In genomic region chr1:22830131-22830566, GRCh38 we compare ENCODE assay signal across 13 cellular contexts.
A peak's percentile ranks its signal among the peaks of the same experiment; 100 is the strongest.
DNase-seq lines count a peak whose midpoint lies in the region; ATAC-seq and TF ChIP-seq lines count a peak whose summit lies in the region.
"Had no signal": no experiment of that assay in that cellular context is flagged by ENCODE, and none has a peak within 500 bp of the region (broad histone marks: within the 10 kb centered on the region; RNA-seq: fewer than 3 reads in every experiment).

No MANE protein-coding gene starts in this region.

- H3K9ac ChIP-seq in endodermal cell (ENCODE audit: extremely low read depth, low read length, poor library complexity, severe bottlenecking): no peak overlapping the region
- no peak overlapping the region for H3K9ac ChIP-seq in mesenchymal stem cell (ENCODE audit: low read length)
- H3K9ac ChIP-seq: BLaER1 treated with 17β-estradiol and CSF1 and Interleukin-3, amounts not matched to agents 10 nM and 100 nM had no signal

- H3K9me3 ChIP-seq in endodermal cell (ENCODE audit: control insufficient read depth, low read length) (no peaks in the 10 kb centered on the region), mesenchymal stem cell (ENCODE audit: control insufficient read depth, low read length) (no peaks in the 10 kb centered on the region), thyroid gland (no peaks in the 10 kb centered on the region), right cardiac atrium (ENCODE audit: control insufficient read depth, low read length) (no peaks in the 10 kb centered on the region)
- H3K9me3 ChIP-seq: BLaER1 treated with 17β-estradiol and CSF1 and Interleukin-3, amounts not matched to agents 10 nM and 100 nM; prostate gland had no signal

- no peak overlapping the region for H3K4me2 ChIP-seq in mesenchymal stem cell (ENCODE audit: low read length, poor library complexity, severe bottlenecking)

- no peak overlapping the region for H2AFZ ChIP-seq in mesenchymal stem cell (ENCODE audit: low read depth, low read length)

- TF ChIP-seq POLR2A in thyroid gland (IDR thresholded peaks at IDR 0.05): peak in 1 of 2 donors; percentile 39

- H2AK5ac ChIP-seq in mesenchymal stem cell (ENCODE audit: low read length, severe bottlenecking): no peak overlapping the region

- H3K79me1 ChIP-seq in mesenchymal stem cell (replicated peaks; ENCODE audit: low read length, poor library complexity, severe bottlenecking): peaks cover 20% of the 10 kb centered on the region

- H3K36me3 ChIP-seq in endodermal cell (ENCODE audit: control insufficient read depth, insufficient read depth, low read length) (no peaks in the 10 kb centered on the region), mesenchymal stem cell (ENCODE audit: control insufficient read depth in 1 of 2, insufficient read depth in 2 of 2, low read depth in 1 of 2, low read length in 2 of 2) (peaks cover 0 to 2% of the 10 kb centered on the region in 2 experiments), thyroid gland (no peaks in the 10 kb centered on the region)
- H3K36me3 ChIP-seq: BLaER1 treated with 17β-estradiol and CSF1 and Interleukin-3, amounts not matched to agents 10 nM and 100 nM; prostate gland had no signal

- H3K4me3 ChIP-seq in endodermal cell (ENCODE audit: low read length) (no peak overlapping the region), mesenchymal stem cell (ENCODE audit: insufficient read depth in 1 of 2, low read depth in 1 of 2, low read length in 2 of 2) (no peak overlapping the region), thyroid gland (replicated peaks in 1 of 3) (no peak overlapping the region), right cardiac atrium (ENCODE audit: low read length) (no peak overlapping the region)
- H3K4me3 ChIP-seq: BLaER1 treated with 17β-estradiol and CSF1 and Interleukin-3, amounts not matched to agents 10 nM and 100 nM; prostate gland had no signal

- H4K91ac ChIP-seq in mesenchymal stem cell (ENCODE audit: low read length): no peak overlapping the region

- no peak overlapping the region for H3K14ac ChIP-seq in mesenchymal stem cell (ENCODE audit: low read length in 2 of 2)

- peak overlapping the region; percentile 98 for H3K27ac ChIP-seq in RWPE1
- no peak overlapping the region for H3K27ac ChIP-seq in endodermal cell (ENCODE audit: low read depth, low read length)
- no peak overlapping the region for H3K27ac ChIP-seq in mesenchymal stem cell (ENCODE audit: low read length, poor library complexity, severe bottlenecking)
- peak overlapping the region; percentile 92 to 98 (median 95) for H3K27ac ChIP-seq in thyroid gland
- H3K27ac ChIP-seq in right cardiac atrium (ENCODE audit: low read length): no peak overlapping the region
- H3K27ac ChIP-seq: BLaER1 treated with 17β-estradiol and CSF1 and Interleukin-3, amounts not matched to agents 10 nM and 100 nM; prostate gland had no signal

- peaks cover 35% of the 10 kb centered on the region for H3K4me1 Mint-ChIP-seq in endodermal cell

- no peak for TF ChIP-seq CTCF in RWPE1 (conservative IDR thresholded peaks at IDR 0.05; ENCODE audit: low read depth)
- peak; percentile 44 for TF ChIP-seq CTCF in endodermal cell (conservative IDR thresholded peaks at IDR 0.05)
- peak in 2 of 6 experiments; percentile 12 to 19 for TF ChIP-seq CTCF in thyroid gland (IDR thresholded peaks at IDR 0.05)

- no peak overlapping the region for H3K4ac ChIP-seq in mesenchymal stem cell (ENCODE audit: low read depth in 1 of 2, low read length in 2 of 2)

- no peak overlapping the region for H3K27ac Mint-ChIP-seq in endodermal cell
- H3K27ac Mint-ChIP-seq: activated T-helper 1 cell treated with anti-CD3 and anti-CD28 coated beads, Interleukin-12 subunit alpha, Interleukin-12 subunit beta, Interleukin-2, Interleukin-4 antibody, amounts not matched to agents 30 ng/mL and 10 ng/mL and 1 ng/mL, durations not matched to agents 14 hours and 24 hours and 36 hours had no signal

- H2BK15ac ChIP-seq in mesenchymal stem cell (ENCODE audit: low read depth, poor library complexity, severe bottlenecking): no peak overlapping the region

- H3K27me3 Mint-ChIP-seq in endodermal cell (ENCODE audit: insufficient read depth): peaks cover 2% of the 10 kb centered on the region

- H3K36me3 Mint-ChIP-seq in endodermal cell (ENCODE audit: low read depth): no peaks in the 10 kb centered on the region

- DNase-seq in RWPE1 (ENCODE audit: low spot score) (peak; percentile 54), endodermal cell (no peak), mesenchymal stem cell (no peak), thyroid gland (peak; percentile 79), right cardiac atrium (no peak), NCI-H146 treated with DMSO at 0.1 percent for 48 hours (lab: John Stamatoyannopoulos, UW; ENCODE audit: unreplicated experiment) (no peak)
- DNase-seq: activated CD4-positive, alpha-beta T cell treated with anti-CD3 and anti-CD28 coated beads, Interleukin-2, amount 50 U/mL, for 48 hours; left cardiac atrium; NCI-H1105 treated with DMSO at 0.1 percent for 48 hours had no signal

- CTCF ChIA-PET in RWPE1 (lab: Yijun Ruan, JAX): no interaction called here

- no peaks in the 10 kb centered on the region for H3K9me3 Mint-ChIP-seq in endodermal cell
- H3K9me3 Mint-ChIP-seq: activated T-helper 1 cell treated with anti-CD3 and anti-CD28 coated beads, Interleukin-12 subunit alpha, Interleukin-12 subunit beta, Interleukin-2, Interleukin-4 antibody, amounts not matched to agents 30 ng/mL and 10 ng/mL and 1 ng/mL, durations not matched to agents 14 hours and 24 hours and 36 hours had no signal

- H2BK12ac ChIP-seq in mesenchymal stem cell (ENCODE audit: low read length in 2 of 2): no peak overlapping the region

- H4K8ac ChIP-seq in mesenchymal stem cell (ENCODE audit: low read length): no peak overlapping the region

- no peak overlapping the region for H2BK5ac ChIP-seq in mesenchymal stem cell (ENCODE audit: low read depth, low read length, poor library complexity, severe bottlenecking)

- H3K23ac ChIP-seq in mesenchymal stem cell (ENCODE audit: low read length in 2 of 2): no peak overlapping the region

- H3K27me3 ChIP-seq in endodermal cell (ENCODE audit: control insufficient read depth, insufficient read depth, low read length, poor library complexity, severe bottlenecking): no peaks in the 10 kb centered on the region
- peaks cover 0 to 4% of the 10 kb centered on the region in 2 experiments for H3K27me3 ChIP-seq in mesenchymal stem cell (ENCODE audit: control insufficient read depth in 1 of 2, insufficient read depth in 1 of 2, low read length in 2 of 2)
- no peaks in the 10 kb centered on the region for H3K27me3 ChIP-seq in thyroid gland
- no peaks in the 10 kb centered on the region for H3K27me3 ChIP-seq in right cardiac atrium (ENCODE audit: control insufficient read depth, insufficient read depth)
- H3K27me3 ChIP-seq: BLaER1 treated with 17β-estradiol and CSF1 and Interleukin-3, amounts not matched to agents 10 nM and 100 nM had no signal

- H3K4me1 ChIP-seq in endodermal cell (ENCODE audit: control insufficient read depth, insufficient read depth, low read length) (peaks cover 18% of the 10 kb centered on the region), mesenchymal stem cell (ENCODE audit: control insufficient read depth, insufficient read depth, low read depth, low read length) (peaks cover 52% of the 10 kb centered on the region), thyroid gland (peaks cover 47 to 54% of the 10 kb centered on the region in 2 donors), right cardiac atrium (ENCODE audit: control insufficient read depth, insufficient read depth, low read length) (peaks cover 6% of the 10 kb centered on the region)

- H2BK120ac ChIP-seq in mesenchymal stem cell (ENCODE audit: low read depth, low read length): no peak overlapping the region

- ATAC-seq in right cardiac atrium (no peak), HG03460 (IDR thresholded peaks at IDR 0.05; ENCODE audit: unreplicated experiment) (no peak)
- ATAC-seq: left cardiac atrium had no signal

- POLR2A ChIA-PET in RWPE1 (lab: Yijun Ruan, JAX; ENCODE audit: low non-redundant PET): no interaction called here

- intact Hi-C loops in thyroid gland (cut with DNase I) (no loop called here), right cardiac atrium (cut with DNase I) (no loop called here)

- WGBS in endodermal cell (ENCODE audit: insufficient coverage in 1 of 2, insufficient read length in 1 of 2), 2 experiments: 93 to 94% methylated on average over 5 to 6 of the region's 6 CpGs
- WGBS in mesenchymal stem cell: 89% methylated on average over 6 of the region's 6 CpGs
- WGBS in thyroid gland, 2 donors: 24 to 46% methylated on average over 5 to 6 of the region's 6 CpGs
- WGBS in right cardiac atrium: 53% methylated on average over 6 of the region's 6 CpGs

- H3K4me3 Mint-ChIP-seq in endodermal cell: no peak overlapping the region
- H3K4me3 Mint-ChIP-seq: activated T-helper 1 cell treated with anti-CD3 and anti-CD28 coated beads, Interleukin-12 subunit alpha, Interleukin-12 subunit beta, Interleukin-2, Interleukin-4 antibody, amounts not matched to agents 30 ng/mL and 10 ng/mL and 1 ng/mL, durations not matched to agents 14 hours and 24 hours and 36 hours had no signal

- peak overlapping the region; percentile 34 to 52 for H3K18ac ChIP-seq in mesenchymal stem cell (ENCODE audit: low read depth in 1 of 2, low read length in 2 of 2)

Comparison
In these comparisons a context has a peak if more than half of its experiments do, and no peak if none do; other contexts are left out.
1. DNase-seq: peak in RWPE1 (single experiment) and thyroid gland (2 of 2); none in endodermal cell (single experiment), mesenchymal stem cell (single experiment), right cardiac atrium (0 of 3) and NCI-H146 treated with DMSO at 0.1 percent for 48 hours (single experiment).
2. H3K27ac ChIP-seq: peak in RWPE1 (single experiment) and thyroid gland (3 of 3); none in endodermal cell (single experiment), mesenchymal stem cell (single experiment) and right cardiac atrium (single experiment).